ENCODE assay signal across 1 cellular context in the genomic region with DNA sequence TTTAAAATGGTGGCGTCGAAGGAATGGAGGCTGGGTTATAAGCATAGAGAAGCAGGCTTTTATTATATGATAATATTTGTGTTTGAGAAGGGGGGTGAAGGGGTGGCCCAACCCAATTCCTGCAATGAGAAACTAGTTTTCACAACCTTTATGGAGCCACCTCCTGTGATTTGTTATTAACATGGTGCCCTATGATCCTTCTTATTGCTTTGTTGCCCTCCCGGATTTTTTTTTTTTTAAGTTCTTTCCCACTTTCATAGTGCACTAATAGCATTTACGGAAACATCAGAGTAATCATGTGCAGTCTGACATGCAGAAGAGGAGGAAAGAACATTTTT.
TF ChIP-seq lines count a peak whose summit lies in the region.

No MANE protein-coding gene starts in this region.

TF ChIP-seq in HEK293, 187 proteins besides CTCF, POLR2A, EP300 and RAD21 (continued from another document):
- TF ChIP-seq, protein P1, sequence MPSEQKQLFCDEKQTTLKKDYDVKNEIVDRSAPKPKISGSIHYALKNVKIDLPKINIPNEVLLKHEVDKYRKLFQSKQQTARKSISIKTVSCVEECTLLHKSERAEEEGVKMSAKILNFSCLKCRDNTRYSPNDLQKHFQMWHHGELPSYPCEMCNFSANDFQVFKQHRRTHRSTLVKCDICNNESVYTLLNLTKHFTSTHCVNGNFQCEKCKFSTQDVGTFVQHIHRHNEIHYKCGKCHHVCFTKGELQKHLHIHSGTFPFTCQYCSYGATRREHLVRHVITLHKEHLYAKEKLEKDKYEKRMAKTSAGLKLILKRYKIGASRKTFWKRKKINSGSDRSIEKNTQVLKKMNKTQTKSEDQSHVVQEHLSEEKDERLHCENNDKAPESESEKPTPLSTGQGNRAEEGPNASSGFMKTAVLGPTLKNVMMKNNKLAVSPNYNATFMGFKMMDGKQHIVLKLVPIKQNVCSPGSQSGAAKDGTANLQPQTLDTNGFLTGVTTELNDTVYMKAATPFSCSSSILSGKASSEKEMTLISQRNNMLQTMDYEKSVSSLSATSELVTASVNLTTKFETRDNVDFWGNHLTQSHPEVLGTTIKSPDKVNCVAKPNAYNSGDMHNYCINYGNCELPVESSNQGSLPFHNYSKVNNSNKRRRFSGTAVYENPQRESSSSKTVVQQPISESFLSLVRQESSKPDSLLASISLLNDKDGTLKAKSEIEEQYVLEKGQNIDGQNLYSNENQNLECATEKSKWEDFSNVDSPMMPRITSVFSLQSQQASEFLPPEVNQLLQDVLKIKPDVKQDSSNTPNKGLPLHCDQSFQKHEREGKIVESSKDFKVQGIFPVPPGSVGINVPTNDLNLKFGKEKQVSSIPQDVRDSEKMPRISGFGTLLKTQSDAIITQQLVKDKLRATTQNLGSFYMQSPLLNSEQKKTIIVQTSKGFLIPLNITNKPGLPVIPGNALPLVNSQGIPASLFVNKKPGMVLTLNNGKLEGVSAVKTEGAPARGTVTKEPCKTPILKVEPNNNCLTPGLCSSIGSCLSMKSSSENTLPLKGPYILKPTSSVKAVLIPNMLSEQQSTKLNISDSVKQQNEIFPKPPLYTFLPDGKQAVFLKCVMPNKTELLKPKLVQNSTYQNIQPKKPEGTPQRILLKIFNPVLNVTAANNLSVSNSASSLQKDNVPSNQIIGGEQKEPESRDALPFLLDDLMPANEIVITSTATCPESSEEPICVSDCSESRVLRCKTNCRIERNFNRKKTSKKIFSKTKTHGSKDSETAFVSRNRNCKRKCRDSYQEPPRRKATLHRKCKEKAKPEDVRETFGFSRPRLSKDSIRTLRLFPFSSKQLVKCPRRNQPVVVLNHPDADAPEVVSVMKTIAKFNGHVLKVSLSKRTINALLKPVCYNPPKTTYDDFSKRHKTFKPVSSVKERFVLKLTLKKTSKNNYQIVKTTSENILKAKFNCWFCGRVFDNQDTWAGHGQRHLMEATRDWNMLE (tag by site-specific recombination; conservative IDR thresholded peaks at IDR 0.05; ENCODE audit: low read depth), result no peak
- TF ChIP-seq, protein P2, sequence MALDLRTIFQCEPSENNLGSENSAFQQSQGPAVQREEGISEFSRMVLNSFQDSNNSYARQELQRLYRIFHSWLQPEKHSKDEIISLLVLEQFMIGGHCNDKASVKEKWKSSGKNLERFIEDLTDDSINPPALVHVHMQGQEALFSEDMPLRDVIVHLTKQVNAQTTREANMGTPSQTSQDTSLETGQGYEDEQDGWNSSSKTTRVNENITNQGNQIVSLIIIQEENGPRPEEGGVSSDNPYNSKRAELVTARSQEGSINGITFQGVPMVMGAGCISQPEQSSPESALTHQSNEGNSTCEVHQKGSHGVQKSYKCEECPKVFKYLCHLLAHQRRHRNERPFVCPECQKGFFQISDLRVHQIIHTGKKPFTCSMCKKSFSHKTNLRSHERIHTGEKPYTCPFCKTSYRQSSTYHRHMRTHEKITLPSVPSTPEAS (tag by site-specific recombination; IDR thresholded peaks at IDR 0.05), result no peak
- TF ChIP-seq ZNF843 (tag by site-specific recombination; IDR thresholded peaks at IDR 0.05) (peak; percentile 49; the same call in 1 of the 2 replicates), ZNF221 (tag by site-specific recombination; IDR thresholded peaks at IDR 0.05; ENCODE audit: borderline replicate concordance) (no peak)
- TF ChIP-seq, protein P3, sequence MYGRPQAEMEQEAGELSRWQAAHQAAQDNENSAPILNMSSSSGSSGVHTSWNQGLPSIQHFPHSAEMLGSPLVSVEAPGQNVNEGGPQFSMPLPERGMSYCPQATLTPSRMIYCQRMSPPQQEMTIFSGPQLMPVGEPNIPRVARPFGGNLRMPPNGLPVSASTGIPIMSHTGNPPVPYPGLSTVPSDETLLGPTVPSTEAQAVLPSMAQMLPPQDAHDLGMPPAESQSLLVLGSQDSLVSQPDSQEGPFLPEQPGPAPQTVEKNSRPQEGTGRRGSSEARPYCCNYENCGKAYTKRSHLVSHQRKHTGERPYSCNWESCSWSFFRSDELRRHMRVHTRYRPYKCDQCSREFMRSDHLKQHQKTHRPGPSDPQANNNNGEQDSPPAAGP (tag by site-specific recombination; IDR thresholded peaks at IDR 0.05), result no peak
- TF ChIP-seq, protein P4, sequence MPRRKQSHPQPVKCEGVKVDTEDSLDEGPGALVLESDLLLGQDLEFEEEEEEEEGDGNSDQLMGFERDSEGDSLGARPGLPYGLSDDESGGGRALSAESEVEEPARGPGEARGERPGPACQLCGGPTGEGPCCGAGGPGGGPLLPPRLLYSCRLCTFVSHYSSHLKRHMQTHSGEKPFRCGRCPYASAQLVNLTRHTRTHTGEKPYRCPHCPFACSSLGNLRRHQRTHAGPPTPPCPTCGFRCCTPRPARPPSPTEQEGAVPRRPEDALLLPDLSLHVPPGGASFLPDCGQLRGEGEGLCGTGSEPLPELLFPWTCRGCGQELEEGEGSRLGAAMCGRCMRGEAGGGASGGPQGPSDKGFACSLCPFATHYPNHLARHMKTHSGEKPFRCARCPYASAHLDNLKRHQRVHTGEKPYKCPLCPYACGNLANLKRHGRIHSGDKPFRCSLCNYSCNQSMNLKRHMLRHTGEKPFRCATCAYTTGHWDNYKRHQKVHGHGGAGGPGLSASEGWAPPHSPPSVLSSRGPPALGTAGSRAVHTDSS (tag by site-specific recombination; IDR thresholded peaks at IDR 0.05), result no peak
- TF ChIP-seq, protein P5, sequence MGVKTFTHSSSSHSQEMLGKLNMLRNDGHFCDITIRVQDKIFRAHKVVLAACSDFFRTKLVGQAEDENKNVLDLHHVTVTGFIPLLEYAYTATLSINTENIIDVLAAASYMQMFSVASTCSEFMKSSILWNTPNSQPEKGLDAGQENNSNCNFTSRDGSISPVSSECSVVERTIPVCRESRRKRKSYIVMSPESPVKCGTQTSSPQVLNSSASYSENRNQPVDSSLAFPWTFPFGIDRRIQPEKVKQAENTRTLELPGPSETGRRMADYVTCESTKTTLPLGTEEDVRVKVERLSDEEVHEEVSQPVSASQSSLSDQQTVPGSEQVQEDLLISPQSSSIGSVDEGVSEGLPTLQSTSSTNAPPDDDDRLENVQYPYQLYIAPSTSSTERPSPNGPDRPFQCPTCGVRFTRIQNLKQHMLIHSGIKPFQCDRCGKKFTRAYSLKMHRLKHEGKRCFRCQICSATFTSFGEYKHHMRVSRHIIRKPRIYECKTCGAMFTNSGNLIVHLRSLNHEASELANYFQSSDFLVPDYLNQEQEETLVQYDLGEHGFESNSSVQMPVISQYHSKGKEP (tag by site-specific recombination; IDR thresholded peaks at IDR 0.05), result 0 out of 2 replicates have a peak, but pooled peaks have one; percentile 38
